Comparison of ENCODE assay signal across 9 cellular contexts in genomic region chr5:173324115-173325001, GRCh38. TPM values are rescaled to one million over a fixed set of nuclear protein-coding genes. Genes with fewer than 3 reads are reported as not detected.
DNase-seq lines count a peak whose midpoint lies in the region; ATAC-seq lines count a peak whose summit lies in the region.
"Had no signal": no experiment of that assay in that cellular context is flagged by ENCODE, and none has a peak within 500 bp of the region (broad histone marks: within the 10 kb centered on the region; RNA-seq: fewer than 3 reads in every experiment).

No MANE protein-coding gene starts in this region.

- H2AK5ac ChIP-seq in neuronal stem cell (ENCODE audit: low read depth, low read length): no peak overlapping the region

- H4K8ac ChIP-seq in neuronal stem cell (ENCODE audit: low read depth, low read length): no peak overlapping the region

- H3K79me1 ChIP-seq in neuronal stem cell (ENCODE audit: low read depth, low read length): no peaks in the 10 kb centered on the region

- H3K23ac ChIP-seq in neuronal stem cell (ENCODE audit: low read depth, low read length, poor library complexity): no peak overlapping the region

- H2BK120ac ChIP-seq in neuronal stem cell (ENCODE audit: low read depth, low read length): no peak overlapping the region

- H3K27ac ChIP-seq in muscle layer of colon (ENCODE audit: low read depth, low read length): peak overlapping the region; percentile 43
- H3K27ac ChIP-seq in neuronal stem cell (replicated peaks; ENCODE audit: low read length): no peak overlapping the region

- H3K9me3 ChIP-seq in muscle layer of colon (ENCODE audit: low read length) (no peaks in the 10 kb centered on the region), neuronal stem cell (replicated peaks in 1 of 2; ENCODE audit: control insufficient read depth in 2 of 2, insufficient read depth in 1 of 2, low read depth in 1 of 2, low read length in 2 of 2) (no peaks in the 10 kb centered on the region)
- H3K9me3 ChIP-seq: thyroid gland had no signal

- no peak overlapping the region for H2BK5ac ChIP-seq in neuronal stem cell (ENCODE audit: low read length)

- no CpG with 5 or more reads among the region's 29 CpGs for WGBS in neuronal stem cell (ENCODE audit: extremely low coverage in 2 of 2, insufficient read length in 2 of 2, insufficient replicate concordance in 1 of 2), 2 donors

- peaks cover 5 to 30% of the 10 kb centered on the region in 2 donors for H3K27me3 ChIP-seq in muscle layer of colon (ENCODE audit: control insufficient read depth in 1 of 2, insufficient read depth in 2 of 2, low read length in 2 of 2)
- peaks cover 3 to 57% (median 23%) of the 10 kb centered on the region in 3 experiments for H3K27me3 ChIP-seq in neuronal stem cell (ENCODE audit: control insufficient read depth in 3 of 3, insufficient read depth in 3 of 3, low read depth in 1 of 3, low read length in 3 of 3)
- H3K27me3 ChIP-seq: thyroid gland had no signal

- no peak overlapping the region for H2BK12ac ChIP-seq in neuronal stem cell (ENCODE audit: low read length)

- H3K4me3 ChIP-seq in muscle layer of colon (ENCODE audit: low read depth in 1 of 2, low read length in 2 of 2): peak overlapping the region in 1 of 2 donors; percentile 20
- H3K4me3 ChIP-seq in neuronal stem cell (ENCODE audit: low read length in 2 of 2): no peak overlapping the region
- H3K4me3 ChIP-seq: thyroid gland had no signal

- no peak overlapping the region for H3K4me2 ChIP-seq in neuronal stem cell (ENCODE audit: insufficient read depth, low read length, poor library complexity, severe bottlenecking)

- H3K4me1 ChIP-seq in muscle layer of colon (ENCODE audit: insufficient read depth, low read length) (peaks cover 55% of the 10 kb centered on the region), neuronal stem cell (ENCODE audit: control insufficient read depth in 2 of 2, insufficient read depth in 1 of 2, low read depth in 1 of 2, low read length in 2 of 2) (peaks cover 9 to 21% of the 10 kb centered on the region in 2 donors)

- no peak overlapping the region for H3K14ac ChIP-seq in neuronal stem cell (ENCODE audit: low read length)

- no peak overlapping the region for H2BK15ac ChIP-seq in neuronal stem cell (ENCODE audit: low read length)

- no peak overlapping the region for H4K91ac ChIP-seq in neuronal stem cell (ENCODE audit: low read depth, low read length, poor library complexity)

- no peak overlapping the region for H3K4ac ChIP-seq in neuronal stem cell (ENCODE audit: low read length)

- no peak overlapping the region for H2AFZ ChIP-seq in neuronal stem cell (ENCODE audit: low read length)

- DNase-seq in GM04504 (ENCODE audit: low read depth) (peak; percentile 88), NCI-H446 (lab: John Stamatoyannopoulos, UW) (peak; percentile 45 to 76), dedifferentiated amniotic fluid mesenchymal stem cell (ENCODE audit: extremely low spot score) (peak; percentile 70), neuronal stem cell (ENCODE audit: low spot score) (no peak)

- no peak overlapping the region for H3K18ac ChIP-seq in neuronal stem cell (ENCODE audit: low read length)

- peak overlapping the region; percentile 34 for H3K9ac ChIP-seq in muscle layer of colon (ENCODE audit: low read length)
- H3K9ac ChIP-seq in neuronal stem cell (ENCODE audit: low read depth, low read length, poor library complexity): no peak overlapping the region

- H3K36me3 ChIP-seq in muscle layer of colon (ENCODE audit: insufficient read depth, low read length) (no peaks in the 10 kb centered on the region), neuronal stem cell (replicated peaks in 1 of 2; ENCODE audit: control insufficient read depth in 2 of 2, insufficient read depth in 2 of 2, low read length in 2 of 2) (peaks cover 10 to 25% of the 10 kb centered on the region in 2 donors)
- H3K36me3 ChIP-seq: thyroid gland had no signal

- ATAC-seq in GM19463 (IDR thresholded peaks at IDR 0.05; ENCODE audit: unreplicated experiment): no peak
- ATAC-seq in HG03039 (IDR thresholded peaks at IDR 0.05; ENCODE audit: unreplicated experiment): no peak
- no peak for ATAC-seq in HG03442 (IDR thresholded peaks at IDR 0.05; ENCODE audit: unreplicated experiment)

RNA-seq across cellular contexts. Expression of gene STC2, which starts 3.9 kb away (rescaled TPM):
- 5.7 TPM for polyA plus RNA-seq in neuronal stem cell (2013, experiment 1 of 2)
- 6.0 TPM for polyA plus RNA-seq in neuronal stem cell (2013, experiment 2 of 2)
